Comparison of ENCODE assay signal across 1 cellular context in genomic region chr11:66022401-66023185, GRCh38.
TF ChIP-seq lines count a peak whose summit lies in the region.

No MANE protein-coding gene starts in this region.

TF ChIP-seq in HepG2, 621 proteins besides CTCF, POLR2A, EP300 and RAD21 (continued from another document and continues in another):
- no peak for TF ChIP-seq HOXA9 (CRISPR knock-in tag; IDR thresholded peaks at IDR 0.05; ENCODE audit: borderline replicate concordance)
- peak; percentile 23; the same call in 1 of the 2 replicates for TF ChIP-seq ZBTB7B (CRISPR knock-in tag; IDR thresholded peaks at IDR 0.05)
- TF ChIP-seq AGO2 (optimal IDR thresholded peaks at IDR 0.05; ENCODE audit: low read depth, low read length) = no peak
- TF ChIP-seq GATAD2A (CRISPR knock-in tag; IDR thresholded peaks at IDR 0.05) = 0 out of 2 replicates have a peak, but pooled peaks have one; percentile 27
- TF ChIP-seq, protein P1, sequence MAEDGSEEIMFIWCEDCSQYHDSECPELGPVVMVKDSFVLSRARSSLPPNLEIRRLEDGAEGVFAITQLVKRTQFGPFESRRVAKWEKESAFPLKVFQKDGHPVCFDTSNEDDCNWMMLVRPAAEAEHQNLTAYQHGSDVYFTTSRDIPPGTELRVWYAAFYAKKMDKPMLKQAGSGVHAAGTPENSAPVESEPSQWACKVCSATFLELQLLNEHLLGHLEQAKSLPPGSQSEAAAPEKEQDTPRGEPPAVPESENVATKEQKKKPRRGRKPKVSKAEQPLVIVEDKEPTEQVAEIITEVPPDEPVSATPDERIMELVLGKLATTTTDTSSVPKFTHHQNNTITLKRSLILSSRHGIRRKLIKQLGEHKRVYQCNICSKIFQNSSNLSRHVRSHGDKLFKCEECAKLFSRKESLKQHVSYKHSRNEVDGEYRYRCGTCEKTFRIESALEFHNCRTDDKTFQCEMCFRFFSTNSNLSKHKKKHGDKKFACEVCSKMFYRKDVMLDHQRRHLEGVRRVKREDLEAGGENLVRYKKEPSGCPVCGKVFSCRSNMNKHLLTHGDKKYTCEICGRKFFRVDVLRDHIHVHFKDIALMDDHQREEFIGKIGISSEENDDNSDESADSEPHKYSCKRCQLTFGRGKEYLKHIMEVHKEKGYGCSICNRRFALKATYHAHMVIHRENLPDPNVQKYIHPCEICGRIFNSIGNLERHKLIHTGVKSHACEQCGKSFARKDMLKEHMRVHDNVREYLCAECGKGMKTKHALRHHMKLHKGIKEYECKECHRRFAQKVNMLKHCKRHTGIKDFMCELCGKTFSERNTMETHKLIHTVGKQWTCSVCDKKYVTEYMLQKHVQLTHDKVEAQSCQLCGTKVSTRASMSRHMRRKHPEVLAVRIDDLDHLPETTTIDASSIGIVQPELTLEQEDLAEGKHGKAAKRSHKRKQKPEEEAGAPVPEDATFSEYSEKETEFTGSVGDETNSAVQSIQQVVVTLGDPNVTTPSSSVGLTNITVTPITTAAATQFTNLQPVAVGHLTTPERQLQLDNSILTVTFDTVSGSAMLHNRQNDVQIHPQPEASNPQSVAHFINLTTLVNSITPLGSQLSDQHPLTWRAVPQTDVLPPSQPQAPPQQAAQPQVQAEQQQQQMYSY (CRISPR knock-in tag; IDR thresholded peaks at IDR 0.05) = peak; percentile 41; the same call in 1 of the 2 replicates
- no peak for TF ChIP-seq CBFB (CRISPR knock-in tag; IDR thresholded peaks at IDR 0.05)
- no peak for TF ChIP-seq PAF1 (CRISPR knock-in tag; IDR thresholded peaks at IDR 0.05)
- no peak for TF ChIP-seq KLF9 (CRISPR knock-in tag; IDR thresholded peaks at IDR 0.05; ENCODE audit: low read depth)
- TF ChIP-seq ZNF720 (CRISPR knock-in tag; IDR thresholded peaks at IDR 0.05) = no peak
- peak; percentile 45; the same call in 1 of the 2 replicates for TF ChIP-seq ZNF441 (CRISPR knock-in tag; IDR thresholded peaks at IDR 0.05; ENCODE audit: borderline replicate concordance)
- peak; percentile 92 for TF ChIP-seq XRCC5 (optimal IDR thresholded peaks at IDR 0.05; ENCODE audit: low read length)
- TF ChIP-seq RERE (CRISPR knock-in tag; IDR thresholded peaks at IDR 0.05; ENCODE audit: low read depth) = no peak
- TF ChIP-seq SALL1 (CRISPR knock-in tag; IDR thresholded peaks at IDR 0.05) = peak; percentile 21; the same call in 1 of the 2 replicates
- no peak for TF ChIP-seq ZNF883 (CRISPR knock-in tag; IDR thresholded peaks at IDR 0.05; ENCODE audit: not compliant biosample characterization)
- no peak; the same call in 1 of the 2 replicates for TF ChIP-seq ZNF652 (CRISPR knock-in tag; IDR thresholded peaks at IDR 0.05; ENCODE audit: borderline replicate concordance, low read depth)
- TF ChIP-seq, protein P2, sequence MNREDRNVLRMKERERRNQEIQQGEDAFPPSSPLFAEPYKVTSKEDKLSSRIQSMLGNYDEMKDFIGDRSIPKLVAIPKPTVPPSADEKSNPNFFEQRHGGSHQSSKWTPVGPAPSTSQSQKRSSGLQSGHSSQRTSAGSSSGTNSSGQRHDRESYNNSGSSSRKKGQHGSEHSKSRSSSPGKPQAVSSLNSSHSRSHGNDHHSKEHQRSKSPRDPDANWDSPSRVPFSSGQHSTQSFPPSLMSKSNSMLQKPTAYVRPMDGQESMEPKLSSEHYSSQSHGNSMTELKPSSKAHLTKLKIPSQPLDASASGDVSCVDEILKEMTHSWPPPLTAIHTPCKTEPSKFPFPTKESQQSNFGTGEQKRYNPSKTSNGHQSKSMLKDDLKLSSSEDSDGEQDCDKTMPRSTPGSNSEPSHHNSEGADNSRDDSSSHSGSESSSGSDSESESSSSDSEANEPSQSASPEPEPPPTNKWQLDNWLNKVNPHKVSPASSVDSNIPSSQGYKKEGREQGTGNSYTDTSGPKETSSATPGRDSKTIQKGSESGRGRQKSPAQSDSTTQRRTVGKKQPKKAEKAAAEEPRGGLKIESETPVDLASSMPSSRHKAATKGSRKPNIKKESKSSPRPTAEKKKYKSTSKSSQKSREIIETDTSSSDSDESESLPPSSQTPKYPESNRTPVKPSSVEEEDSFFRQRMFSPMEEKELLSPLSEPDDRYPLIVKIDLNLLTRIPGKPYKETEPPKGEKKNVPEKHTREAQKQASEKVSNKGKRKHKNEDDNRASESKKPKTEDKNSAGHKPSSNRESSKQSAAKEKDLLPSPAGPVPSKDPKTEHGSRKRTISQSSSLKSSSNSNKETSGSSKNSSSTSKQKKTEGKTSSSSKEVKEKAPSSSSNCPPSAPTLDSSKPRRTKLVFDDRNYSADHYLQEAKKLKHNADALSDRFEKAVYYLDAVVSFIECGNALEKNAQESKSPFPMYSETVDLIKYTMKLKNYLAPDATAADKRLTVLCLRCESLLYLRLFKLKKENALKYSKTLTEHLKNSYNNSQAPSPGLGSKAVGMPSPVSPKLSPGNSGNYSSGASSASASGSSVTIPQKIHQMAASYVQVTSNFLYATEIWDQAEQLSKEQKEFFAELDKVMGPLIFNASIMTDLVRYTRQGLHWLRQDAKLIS (CRISPR knock-in tag; IDR thresholded peaks at IDR 0.05) = no peak
- TF ChIP-seq ZNF670 (CRISPR knock-in tag; IDR thresholded peaks at IDR 0.05; ENCODE audit: borderline replicate concordance) = no peak
- no peak for TF ChIP-seq ZC3H13 (CRISPR knock-in tag; IDR thresholded peaks at IDR 0.05)
- TF ChIP-seq, protein P3, sequence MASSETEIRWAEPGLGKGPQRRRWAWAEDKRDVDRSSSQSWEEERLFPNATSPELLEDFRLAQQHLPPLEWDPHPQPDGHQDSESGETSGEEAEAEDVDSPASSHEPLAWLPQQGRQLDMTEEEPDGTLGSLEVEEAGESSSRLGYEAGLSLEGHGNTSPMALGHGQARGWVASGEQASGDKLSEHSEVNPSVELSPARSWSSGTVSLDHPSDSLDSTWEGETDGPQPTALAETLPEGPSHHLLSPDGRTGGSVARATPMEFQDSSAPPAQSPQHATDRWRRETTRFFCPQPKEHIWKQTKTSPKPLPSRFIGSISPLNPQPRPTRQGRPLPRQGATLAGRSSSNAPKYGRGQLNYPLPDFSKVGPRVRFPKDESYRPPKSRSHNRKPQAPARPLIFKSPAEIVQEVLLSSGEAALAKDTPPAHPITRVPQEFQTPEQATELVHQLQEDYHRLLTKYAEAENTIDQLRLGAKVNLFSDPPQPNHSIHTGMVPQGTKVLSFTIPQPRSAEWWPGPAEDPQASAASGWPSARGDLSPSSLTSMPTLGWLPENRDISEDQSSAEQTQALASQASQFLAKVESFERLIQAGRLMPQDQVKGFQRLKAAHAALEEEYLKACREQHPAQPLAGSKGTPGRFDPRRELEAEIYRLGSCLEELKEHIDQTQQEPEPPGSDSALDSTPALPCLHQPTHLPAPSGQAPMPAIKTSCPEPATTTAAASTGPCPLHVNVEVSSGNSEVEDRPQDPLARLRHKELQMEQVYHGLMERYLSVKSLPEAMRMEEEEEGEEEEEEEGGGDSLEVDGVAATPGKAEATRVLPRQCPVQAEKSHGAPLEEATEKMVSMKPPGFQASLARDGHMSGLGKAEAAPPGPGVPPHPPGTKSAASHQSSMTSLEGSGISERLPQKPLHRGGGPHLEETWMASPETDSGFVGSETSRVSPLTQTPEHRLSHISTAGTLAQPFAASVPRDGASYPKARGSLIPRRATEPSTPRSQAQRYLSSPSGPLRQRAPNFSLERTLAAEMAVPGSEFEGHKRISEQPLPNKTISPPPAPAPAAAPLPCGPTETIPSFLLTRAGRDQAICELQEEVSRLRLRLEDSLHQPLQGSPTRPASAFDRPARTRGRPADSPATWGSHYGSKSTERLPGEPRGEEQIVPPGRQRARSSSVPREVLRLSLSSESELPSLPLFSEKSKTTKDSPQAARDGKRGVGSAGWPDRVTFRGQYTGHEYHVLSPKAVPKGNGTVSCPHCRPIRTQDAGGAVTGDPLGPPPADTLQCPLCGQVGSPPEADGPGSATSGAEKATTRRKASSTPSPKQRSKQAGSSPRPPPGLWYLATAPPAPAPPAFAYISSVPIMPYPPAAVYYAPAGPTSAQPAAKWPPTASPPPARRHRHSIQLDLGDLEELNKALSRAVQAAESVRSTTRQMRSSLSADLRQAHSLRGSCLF (CRISPR knock-in tag; IDR thresholded peaks at IDR 0.05; ENCODE audit: borderline replicate concordance) = no peak
- no peak for TF ChIP-seq JARID2 (CRISPR knock-in tag; IDR thresholded peaks at IDR 0.05; ENCODE audit: insufficient replicate concordance)
- TF ChIP-seq POLR2AphosphoS2 (IDR thresholded peaks at IDR 0.05; ENCODE audit: low read depth, low read length) = no peak
- TF ChIP-seq TEAD2 (CRISPR knock-in tag; IDR thresholded peaks at IDR 0.05) = peak; percentile 28; the same call in 1 of the 2 replicates
- TF ChIP-seq REXO4 (CRISPR knock-in tag; IDR thresholded peaks at IDR 0.05; ENCODE audit: borderline replicate concordance) = no peak
- peak; percentile 65 for TF ChIP-seq ZFX (CRISPR knock-in tag; IDR thresholded peaks at IDR 0.05; ENCODE audit: low read depth)
- 0 out of 2 replicates have a peak, but pooled peaks have one; percentile 50 for TF ChIP-seq E2F1 (CRISPR knock-in tag; IDR thresholded peaks at IDR 0.05)
- TF ChIP-seq GMEB1 (CRISPR knock-in tag; IDR thresholded peaks at IDR 0.05; ENCODE audit: borderline replicate concordance) = peak; percentile 32; the same call in 1 of the 2 replicates
- peak; percentile 38; the same call in 1 of the 2 replicates for TF ChIP-seq ZNF263 (CRISPR knock-in tag; IDR thresholded peaks at IDR 0.05)
- TF ChIP-seq, protein P4, sequence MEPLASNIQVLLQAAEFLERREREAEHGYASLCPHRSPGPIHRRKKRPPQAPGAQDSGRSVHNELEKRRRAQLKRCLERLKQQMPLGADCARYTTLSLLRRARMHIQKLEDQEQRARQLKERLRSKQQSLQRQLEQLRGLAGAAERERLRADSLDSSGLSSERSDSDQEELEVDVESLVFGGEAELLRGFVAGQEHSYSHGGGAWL (CRISPR knock-in tag; IDR thresholded peaks at IDR 0.05) = no peak
- no peak for TF ChIP-seq ZMYM3 (CRISPR knock-in tag; IDR thresholded peaks at IDR 0.05)
- TF ChIP-seq BORCS8-MEF2B (CRISPR knock-in tag; IDR thresholded peaks at IDR 0.05) = no peak
- TF ChIP-seq FOXK1 (CRISPR knock-in tag; IDR thresholded peaks at IDR 0.05; ENCODE audit: borderline replicate concordance, low read depth) = no peak
- TF ChIP-seq PREB (CRISPR knock-in tag; IDR thresholded peaks at IDR 0.05) = no peak
